Comparison of ENCODE assay signal across 11 cellular contexts in the genomic region with DNA sequence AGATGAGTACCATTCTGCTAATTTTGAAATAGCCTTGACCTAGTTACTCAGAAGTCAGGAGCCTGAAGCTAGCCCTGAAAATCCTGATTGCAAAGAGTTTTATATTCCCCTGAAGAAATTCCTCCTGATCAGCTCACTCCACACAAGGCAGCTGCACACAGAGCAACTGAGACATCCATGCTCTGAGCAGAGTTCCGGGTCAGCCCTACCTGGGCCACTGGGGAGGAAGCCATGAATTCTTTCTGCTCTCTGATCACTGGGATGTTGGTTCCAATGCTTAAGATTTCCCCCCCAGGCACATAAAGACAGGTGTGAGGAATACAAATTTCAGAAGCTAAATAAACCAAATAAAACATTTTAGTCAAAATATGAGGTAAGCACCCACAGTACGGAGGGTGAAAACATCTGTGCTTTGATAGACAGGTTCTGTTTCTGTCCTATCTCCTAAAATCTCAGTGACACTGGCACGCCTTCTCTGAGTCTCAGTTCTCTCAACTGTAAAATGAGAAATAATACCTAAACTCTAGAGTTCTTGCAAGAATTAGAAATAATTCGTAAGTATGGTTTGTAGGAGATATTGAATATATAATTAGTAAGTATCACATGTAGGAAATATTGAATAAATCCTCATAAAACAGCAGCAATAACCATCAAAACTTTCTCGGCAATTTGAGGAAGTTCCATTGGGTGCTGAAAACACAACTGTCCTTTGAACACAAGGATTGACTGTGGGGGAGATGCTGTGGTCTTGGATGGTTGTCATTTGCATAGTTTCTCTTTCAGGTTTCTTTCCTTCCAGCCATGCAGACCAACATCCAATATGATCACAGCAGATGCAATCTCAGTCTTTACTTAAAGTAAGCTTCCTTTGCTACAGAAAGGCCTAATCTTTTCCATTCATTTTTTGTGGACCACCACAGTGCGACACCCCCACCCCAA.
DNase-seq lines count a peak whose midpoint lies in the region; ATAC-seq and TF ChIP-seq lines count a peak whose summit lies in the region.
"Had no signal": no experiment of that assay in that cellular context is flagged by ENCODE, and none has a peak within 500 bp of the region (broad histone marks: within the 10 kb centered on the region; RNA-seq: fewer than 3 reads in every experiment).

No MANE protein-coding gene starts in this region.

- CTCF ChIA-PET in activated B cell treated with CpG ODN at 0.5 μM for 24 hours (lab: Charles Lee), result interaction anchor here (0.9 to 1.4 kb wide), 2 partner anchors 270 to 449 kb away, joined by 3 read pairs; no protein-coding TSS in a partner anchor
- CTCF ChIA-PET in CD8-positive, alpha-beta memory T cell (lab: Charles Lee), result no interaction called here

- H3K27ac ChIP-seq in prostate gland, result no peak overlapping the region
- no peak overlapping the region for H3K27ac ChIP-seq in CD8-positive, alpha-beta memory T cell (ENCODE audit: low read depth, low read length)

- peak overlapping the region; percentile 1 for H3K4me3 Mint-ChIP-seq in activated B cell treated with CpG ODN at 0.5 μM for 24 hours
- no peak overlapping the region for H3K4me3 Mint-ChIP-seq in CD8-positive, alpha-beta memory T cell
- H3K4me3 Mint-ChIP-seq: activated naive CD4-positive, alpha-beta T cell treated with anti-CD3 and anti-CD28 coated beads for 36 hours; immature natural killer cell had no signal

- H3K36me3 Mint-ChIP-seq in activated B cell treated with CpG ODN at 0.5 μM for 24 hours (ENCODE audit: low read depth), result no peaks in the 10 kb centered on the region
- H3K36me3 Mint-ChIP-seq in CD8-positive, alpha-beta memory T cell, result no peaks in the 10 kb centered on the region
- H3K36me3 Mint-ChIP-seq: immature natural killer cell had no signal

- no peaks in the 10 kb centered on the region for H3K36me3 ChIP-seq in prostate gland
- H3K36me3 ChIP-seq in CD8-positive, alpha-beta memory T cell (ENCODE audit: insufficient read depth, low read length), result no peaks in the 10 kb centered on the region

- TF ChIP-seq CTCF in activated B cell treated with CpG ODN at 0.5 μM for 24 hours (IDR thresholded peaks at IDR 0.05) (no peak), prostate gland (IDR thresholded peaks at IDR 0.05) (no peak)

- no peaks in the 10 kb centered on the region for H3K4me1 ChIP-seq in prostate gland (replicated peaks)
- no peaks in the 10 kb centered on the region for H3K4me1 ChIP-seq in CD8-positive, alpha-beta memory T cell (ENCODE audit: insufficient read depth, low read length)

- H3K27me3 Mint-ChIP-seq in activated B cell treated with CpG ODN at 0.5 μM for 24 hours, result no peaks in the 10 kb centered on the region
- no peaks in the 10 kb centered on the region for H3K27me3 Mint-ChIP-seq in CD8-positive, alpha-beta memory T cell

- peak overlapping the region; percentile 66 for H3K27ac Mint-ChIP-seq in activated B cell treated with CpG ODN at 0.5 μM for 24 hours
- no peak overlapping the region for H3K27ac Mint-ChIP-seq in CD8-positive, alpha-beta memory T cell
- H3K27ac Mint-ChIP-seq: activated naive CD4-positive, alpha-beta T cell treated with anti-CD3 and anti-CD28 coated beads for 36 hours; immature natural killer cell had no signal

- POLR2A ChIA-PET in activated B cell treated with CpG ODN at 0.5 μM for 24 hours (lab: Charles Lee), result interaction anchor here (0.6 to 1.3 kb wide), 2 partner anchors 10 to 33 kb away, joined by 4 to 9 read pairs; no protein-coding TSS in a partner anchor
- POLR2A ChIA-PET in CD8-positive, alpha-beta memory T cell (lab: Charles Lee), result no interaction called here

- H3K9me3 ChIP-seq in prostate gland, result no peaks in the 10 kb centered on the region
- no peaks in the 10 kb centered on the region for H3K9me3 ChIP-seq in CD8-positive, alpha-beta memory T cell (ENCODE audit: low read length)

- ATAC-seq in GM18502 (IDR thresholded peaks at IDR 0.05; ENCODE audit: poor library complexity, unreplicated experiment), result peak; percentile 99
- peak; percentile 97 for ATAC-seq in GM21515 (IDR thresholded peaks at IDR 0.05; ENCODE audit: unreplicated experiment)
- ATAC-seq in HG03139 (IDR thresholded peaks at IDR 0.05; ENCODE audit: unreplicated experiment), result peak; percentile 97
- peak; percentile 81 for ATAC-seq in activated B cell treated with CpG ODN at 0.5 μM for 24 hours (ENCODE audit: low read depth)

- DNase-seq in activated B cell treated with CpG ODN at 0.5 μM for 24 hours (no peak), T-helper 1 cell (no peak), prostate gland (ENCODE audit: low spot score) (no peak), NCI-H69 (lab: John Stamatoyannopoulos, UW) (no peak)
- no peak for DNase-seq in CD8-positive, alpha-beta memory T cell
- DNase-seq: activated naive CD4-positive, alpha-beta T cell treated with anti-CD3 and anti-CD28 coated beads for 36 hours; immature natural killer cell; NCI-H187 treated with DMSO at 0.1 percent for 48 hours had no signal

- H3K9me3 Mint-ChIP-seq in activated B cell treated with CpG ODN at 0.5 μM for 24 hours, result no peaks in the 10 kb centered on the region
- H3K9me3 Mint-ChIP-seq in CD8-positive, alpha-beta memory T cell, result peaks cover 0 to 3% (median 0%) of the 10 kb centered on the region in 5 donors
- H3K9me3 Mint-ChIP-seq: activated naive CD4-positive, alpha-beta T cell treated with anti-CD3 and anti-CD28 coated beads for 36 hours had no signal

- H3K27me3 ChIP-seq in prostate gland (replicated peaks; ENCODE audit: insufficient read depth), result no peaks in the 10 kb centered on the region
- H3K27me3 ChIP-seq in CD8-positive, alpha-beta memory T cell (ENCODE audit: insufficient read depth, low read length, poor library complexity, severe bottlenecking), result no peaks in the 10 kb centered on the region

- 76% methylated on average over 6 of the region's 6 CpGs for WGBS in prostate gland

- intact Hi-C loops in activated B cell treated with CpG ODN at 0.5 μM for 24 hours (cut with micrococcal nuclease), result loop anchor here (1.0 kb wide), 1 partner anchor 43 kb away; no protein-coding TSS in a partner anchor
- intact Hi-C loops in prostate gland (cut with DNase I), result no loop called here

- TF ChIP-seq POLR2A in prostate gland (IDR thresholded peaks at IDR 0.05), result no peak

- H3K4me1 Mint-ChIP-seq in activated B cell treated with CpG ODN at 0.5 μM for 24 hours, result peaks cover 30% of the 10 kb centered on the region
- H3K4me1 Mint-ChIP-seq in CD8-positive, alpha-beta memory T cell, result no peaks in the 10 kb centered on the region
- H3K4me1 Mint-ChIP-seq: immature natural killer cell had no signal

- H3K4me3 ChIP-seq in prostate gland, result no peak overlapping the region
- no peak overlapping the region for H3K4me3 ChIP-seq in CD8-positive, alpha-beta memory T cell (ENCODE audit: low read length)
